In genomic region chr5:16849181-16849580, GRCh38 we compare ENCODE assay signal across 27 cellular contexts.
"Had no signal": no experiment of that assay in that cellular context is flagged by ENCODE, and none has a peak within 500 bp of the region (broad histone marks: within the 10 kb centered on the region; RNA-seq: fewer than 3 reads in every experiment).

No MANE protein-coding gene starts in this region.

- H3K9me3 Mint-ChIP-seq: naive thymus-derived CD8-positive, alpha-beta T cell; nephron; stimulated activated naive B cell treated with anti-CD40 and anti-IgM and Interleukin-4, amounts not matched to agents 10 μg/mL and 1 μg/mL and 100 μg/mL, for 72 hours had no signal

- H3K4me3 ChIP-seq: left lung, lower lobe of right lung, ovary, right atrium auricular region, right lobe of liver, smooth muscle cell, stomach, testis, thyroid gland, transverse colon, upper lobe of right lung had no signal

- H3K4me1 ChIP-seq: left lung, right atrium auricular region, right lobe of liver, testis had no signal

- H3K27me3 ChIP-seq: left lung, ovary, right atrium auricular region, right lobe of liver, stomach, testis, thyroid gland, transverse colon, upper lobe of right lung had no signal

- ATAC-seq: left cardiac atrium; left lung; lower lobe of right lung; naive thymus-derived CD8-positive, alpha-beta T cell; right lobe of liver; stimulated activated naive B cell treated with anti-CD40 and anti-IgM and Interleukin-4, amounts not matched to agents 10 μg/mL and 1 μg/mL and 100 μg/mL, for 72 hours; stimulated activated naive CD8-positive, alpha-beta T cell treated with anti-CD3 and anti-CD28 coated beads, Interleukin-15, Interleukin-2, amounts not matched to agents 100 U/mL and 50 U/mL, for 24 hours; upper lobe of right lung had no signal

- FAIRE-seq: keratinocyte, urothelium cell line had no signal

- H3K4me2 ChIP-seq: smooth muscle cell had no signal

- H3K27ac ChIP-seq: left lung, lower lobe of right lung, ovary, right atrium auricular region, right lobe of liver, stomach, testis, thyroid gland, transverse colon, upper lobe of right lung had no signal

- H3K36me3 ChIP-seq: left lung, lower lobe of right lung, ovary, right atrium auricular region, right lobe of liver, stomach, thyroid gland, transverse colon, upper lobe of right lung had no signal

- H3K9me3 ChIP-seq: left lung, lower lobe of right lung, ovary, right atrium auricular region, right lobe of liver, stomach, testis, thyroid gland, transverse colon, upper lobe of right lung had no signal

- H3K27me3 Mint-ChIP-seq: progenitor cell of endocrine pancreas; stimulated activated naive B cell treated with anti-CD40 and anti-IgM and Interleukin-4, amounts not matched to agents 10 μg/mL and 1 μg/mL and 100 μg/mL, for 72 hours had no signal

- H3K4me1 Mint-ChIP-seq: naive thymus-derived CD8-positive, alpha-beta T cell; stimulated activated naive B cell treated with anti-CD40 and anti-IgM and Interleukin-4, amounts not matched to agents 10 μg/mL and 1 μg/mL and 100 μg/mL, for 72 hours had no signal

- H3K36me3 Mint-ChIP-seq: naive thymus-derived CD8-positive, alpha-beta T cell; stimulated activated naive B cell treated with anti-CD40 and anti-IgM and Interleukin-4, amounts not matched to agents 10 μg/mL and 1 μg/mL and 100 μg/mL, for 72 hours had no signal

- H3K4me3 Mint-ChIP-seq: naive thymus-derived CD8-positive, alpha-beta T cell; nephron; stimulated activated naive B cell treated with anti-CD40 and anti-IgM and Interleukin-4, amounts not matched to agents 10 μg/mL and 1 μg/mL and 100 μg/mL, for 72 hours had no signal

- H3K27ac Mint-ChIP-seq: naive thymus-derived CD8-positive, alpha-beta T cell; nephron; progenitor cell of endocrine pancreas; stimulated activated naive B cell treated with anti-CD40 and anti-IgM and Interleukin-4, amounts not matched to agents 10 μg/mL and 1 μg/mL and 100 μg/mL, for 72 hours had no signal

- DNase-seq: hippocampal formation; kidney glomerular epithelial cell; left cardiac atrium; left lung; lower lobe of right lung; mammary epithelial cell; mesenchymal stem cell; naive thymus-derived CD8-positive, alpha-beta T cell; ovary; right lobe of liver; stimulated activated CD4-positive, alpha-beta T cell treated with anti-CD3 and anti-CD28 coated beads, Interleukin-12 subunit alpha, Interleukin-12 subunit beta, amount 100 ng/mL, for 4 hours; stimulated activated CD4-positive, alpha-beta T cell treated with anti-CD3 and anti-CD28 coated beads, Interleukin-15, amount 100 ng/mL, for 24 hours; stimulated activated CD4-positive, alpha-beta T cell treated with anti-CD3 and anti-CD28 coated beads, Interleukin-2, amount 100 ng/mL, for 24 hours; stimulated activated CD4-positive, alpha-beta T cell treated with anti-CD3 and anti-CD28 coated beads, Interleukin-4, amount 100 ng/mL, for 1 hour; stimulated activated naive B cell treated with anti-CD40 and anti-IgM and Interleukin-4, amounts not matched to agents 10 μg/mL and 1 μg/mL and 100 μg/mL, for 72 hours; stimulated activated naive CD8-positive, alpha-beta T cell treated with anti-CD3 and anti-CD28 coated beads, Interleukin-15, Interleukin-2, amounts not matched to agents 100 U/mL and 50 U/mL, for 24 hours; stomach; testis; thyroid gland; transverse colon; upper lobe of right lung had no signal
